In genomic region chr1:35505911-35506798, GRCh38 we compare ENCODE assay signal across 8 cellular contexts. TPM values are rescaled to one million over a fixed set of nuclear protein-coding genes. Genes with fewer than 3 reads are reported as not detected.
A peak's percentile ranks its signal among the peaks of the same experiment; 100 is the strongest.
DNase-seq lines count a peak whose midpoint lies in the region; ATAC-seq and TF ChIP-seq lines count a peak whose summit lies in the region.

No MANE protein-coding gene starts in this region.

- no peaks in the 10 kb centered on the region for H3K36me3 ChIP-seq in CD4-positive, alpha-beta memory T cell (ENCODE audit: insufficient read depth, low read length)
- H3K36me3 ChIP-seq in heart left ventricle (peaks cover 0 to 15% (median 9%) of the 10 kb centered on the region in 9 donors), thymus (ENCODE audit: control insufficient read depth, insufficient read depth) (no peaks in the 10 kb centered on the region)

- H3K27me3 Mint-ChIP-seq in CD4-positive, alpha-beta memory T cell, result no peaks in the 10 kb centered on the region
- H3K27me3 Mint-ChIP-seq in activated T-cell treated with anti-CD3 and anti-CD28 coated beads, Interleukin-2, amount 50 U/mL, for 72 hours (ENCODE audit: low read depth), result no peaks in the 10 kb centered on the region

- TF ChIP-seq POLR2A in heart left ventricle (IDR thresholded peaks at IDR 0.05), result no peak

- TF ChIP-seq CTCF in heart left ventricle (IDR thresholded peaks at IDR 0.05), result no peak

- WGBS in heart left ventricle, 4 donors, result 66 to 77% (median 72%) methylated on average over 4 of the region's 4 CpGs
- 46% methylated on average over 4 of the region's 4 CpGs for WGBS in thymus

- CTCF ChIA-PET in CD4-positive, alpha-beta memory T cell (lab: Charles Lee; ENCODE audit: partially characterized antibody), result interaction anchor here (1.1 to 5.2 kb wide), 12 partner anchors 10 to 209 kb away, joined by 3 to 82 read pairs (median 4); partner anchors contain the start of genes KIAA0319L and NCDN

- POLR2A ChIA-PET in CD4-positive, alpha-beta memory T cell (lab: Charles Lee; ENCODE audit: partially characterized antibody), result interaction anchor here (0.8 to 4.1 kb wide), 22 partner anchors 10 to 425 kb away, joined by 3 to 80 read pairs (median 6); partner anchors contain the start of genes AGO3, CLSPN, KIAA0319L and NCDN

- peak; percentile 78 to 89 (median 82) for DNase-seq in CD4-positive, alpha-beta memory T cell
- DNase-seq in NCI-H2029 treated with DMSO at 0.1 percent for 48 hours (lab: John Stamatoyannopoulos, UW) (peak; percentile 56), heart left ventricle (peak in 2 of 5 donors; percentile 16 to 27)
- DNase-seq in activated T-cell treated with anti-CD3 and anti-CD28 coated beads, Interleukin-2, amount 50 U/mL, for 72 hours, result peak; percentile 64 to 68

- intact Hi-C loops in CD4-positive, alpha-beta memory T cell (cut with micrococcal nuclease), result loop anchor here (1.0 to 5.0 kb wide), 3 partner anchors 33 to 55 kb away; partner anchors contain the start of genes KIAA0319L and NCDN
- intact Hi-C loops in heart left ventricle (cut with DNase I), result no loop called here

- peaks cover 0 to 3% (median 0%) of the 10 kb centered on the region in 8 donors for H3K9me3 Mint-ChIP-seq in CD4-positive, alpha-beta memory T cell
- peaks cover 0 to 2% of the 10 kb centered on the region in 2 donors for H3K9me3 Mint-ChIP-seq in activated T-cell treated with anti-CD3 and anti-CD28 coated beads, Interleukin-2, amount 50 U/mL, for 72 hours

- no peaks in the 10 kb centered on the region for H3K9me3 ChIP-seq in CD4-positive, alpha-beta memory T cell (ENCODE audit: control insufficient read depth in 1 of 2, low read length in 2 of 2)
- H3K9me3 ChIP-seq in heart left ventricle, result no peaks in the 10 kb centered on the region
- H3K9me3 ChIP-seq in thymus (ENCODE audit: control insufficient read depth), result no peaks in the 10 kb centered on the region

- peaks cover 63 to 89% (median 73%) of the 10 kb centered on the region in 4 donors for H3K4me1 Mint-ChIP-seq in CD4-positive, alpha-beta memory T cell
- peaks cover 62% of the 10 kb centered on the region for H3K4me1 Mint-ChIP-seq in activated T-cell treated with anti-CD3 and anti-CD28 coated beads, Interleukin-2, amount 50 U/mL, for 72 hours (ENCODE audit: low read depth)

- peak overlapping the region in 1 of 2 donors; percentile 39 for H3K4me3 ChIP-seq in CD4-positive, alpha-beta memory T cell (ENCODE audit: low read length in 2 of 2)
- H3K4me3 ChIP-seq in heart left ventricle (no peak overlapping the region), thymus (ENCODE audit: low read length) (peak overlapping the region; percentile 4)

- H3K27ac Mint-ChIP-seq in CD4-positive, alpha-beta memory T cell, result peak overlapping the region; percentile 86 to 98 (median 96)
- peak overlapping the region; percentile 95 for H3K27ac Mint-ChIP-seq in activated T-cell treated with anti-CD3 and anti-CD28 coated beads, Interleukin-2, amount 50 U/mL, for 72 hours

- peak overlapping the region; percentile 65 to 88 (median 76) for H3K4me3 Mint-ChIP-seq in CD4-positive, alpha-beta memory T cell
- H3K4me3 Mint-ChIP-seq in activated T-cell treated with anti-CD3 and anti-CD28 coated beads, Interleukin-2, amount 50 U/mL, for 72 hours, result peak overlapping the region; percentile 70 to 79

- peaks cover 65% of the 10 kb centered on the region for H3K4me1 ChIP-seq in CD4-positive, alpha-beta memory T cell (ENCODE audit: insufficient read depth, low read length)
- H3K4me1 ChIP-seq in heart left ventricle (peaks cover 3 to 50% (median 43%) of the 10 kb centered on the region in 12 donors), thymus (ENCODE audit: control insufficient read depth, insufficient read depth, low read length) (peaks cover 27% of the 10 kb centered on the region)

- H3K36me3 Mint-ChIP-seq in CD4-positive, alpha-beta memory T cell, result peaks cover 3 to 11% of the 10 kb centered on the region in 2 donors
- H3K36me3 Mint-ChIP-seq in activated T-cell treated with anti-CD3 and anti-CD28 coated beads, Interleukin-2, amount 50 U/mL, for 72 hours (ENCODE audit: insufficient read depth in 2 of 2), result peaks cover 4 to 7% of the 10 kb centered on the region in 2 donors

- no peaks in the 10 kb centered on the region for H3K27me3 ChIP-seq in CD4-positive, alpha-beta memory T cell (ENCODE audit: insufficient read depth, low read length)
- H3K27me3 ChIP-seq in heart left ventricle (no peaks in the 10 kb centered on the region), thymus (ENCODE audit: control insufficient read depth, insufficient read depth) (no peaks in the 10 kb centered on the region)

- ATAC-seq in GM19397 (IDR thresholded peaks at IDR 0.05; ENCODE audit: unreplicated experiment) (peak; percentile 46), heart left ventricle (peak; percentile 53 to 65 (median 61)), GM21529 (IDR thresholded peaks at IDR 0.05; ENCODE audit: unreplicated experiment) (no peak), HG03378 (IDR thresholded peaks at IDR 0.05; ENCODE audit: unreplicated experiment) (no peak)
- ATAC-seq in activated T-cell treated with anti-CD3 and anti-CD28 coated beads, Interleukin-2, amount 50 U/mL, for 72 hours (replicated peaks in 1 of 2), result peak; percentile 84 to 89

- peak overlapping the region; percentile 59 for H3K27ac ChIP-seq in CD4-positive, alpha-beta memory T cell (ENCODE audit: low read depth, low read length)
- H3K27ac ChIP-seq in heart left ventricle (peak overlapping the region in 8 of 12 donors; percentile 5 to 85 (median 37)), thymus (ENCODE audit: low read depth) (peak overlapping the region; percentile 88)

RNA-seq across cellular contexts. Expression of gene KIAA0319L, which starts 51.0 kb away (rescaled TPM):
- 10 to 100 TPM; 79.4 to 82.9 TPM for total RNA-seq in CD4-positive, alpha-beta memory T cell
- 10 to 100 TPM; 12.7 to 29.2 TPM for polyA plus RNA-seq in CD4-positive, alpha-beta memory T cell
- total RNA-seq in activated T-cell treated with anti-CD3 and anti-CD28 coated beads, Interleukin-2, amount 50 U/mL, for 72 hours, result 10 to 100 TPM; 44.3 to 60.9 TPM
- 100 to 1,000 TPM in 2 of 9 donors, 10 to 100 TPM in 7; 58.3 to 108 (median 78.3) TPM for total RNA-seq in heart left ventricle
- polyA plus RNA-seq in heart left ventricle (10 to 100 TPM; 21.0 to 41.1 TPM), thymus (25.6 TPM)

RNA-seq across cellular contexts. Expression of gene NCDN, which starts 51.4 kb away (rescaled TPM):
- total RNA-seq in CD4-positive, alpha-beta memory T cell, result 10 to 100 TPM; 29.7 to 32.2 TPM
- polyA plus RNA-seq in CD4-positive, alpha-beta memory T cell, result 10 to 100 TPM; 13.4 to 18.4 TPM
- 10 to 100 TPM; 23.7 to 24.7 TPM for total RNA-seq in activated T-cell treated with anti-CD3 and anti-CD28 coated beads, Interleukin-2, amount 50 U/mL, for 72 hours
- 10 to 100 TPM; 20.7 to 44.4 (median 35.3) TPM for total RNA-seq in heart left ventricle
- 10 to 100 TPM; 14.6 to 27.0 TPM for polyA plus RNA-seq in heart left ventricle
- 8.3 TPM for polyA plus RNA-seq in thymus

Comparison
In these comparisons a context has a peak if more than half of its experiments do, and no peak if none do; other contexts are left out.
1. H3K27ac ChIP-seq: peak in every context shown above with its lines; median percentile 88 in thymus; 59 in CD4-positive, alpha-beta memory T cell; 37 in heart left ventricle.
2. ATAC-seq: peak in GM19397 (single experiment), activated T-cell treated with anti-CD3 and anti-CD28 coated beads, Interleukin-2, amount 50 U/mL, for 72 hours (2 of 2) and heart left ventricle (4 of 4); none in GM21529 (single experiment) and HG03378 (single experiment).